ENCODE assay signal across 29 cellular contexts in the genomic region with DNA sequence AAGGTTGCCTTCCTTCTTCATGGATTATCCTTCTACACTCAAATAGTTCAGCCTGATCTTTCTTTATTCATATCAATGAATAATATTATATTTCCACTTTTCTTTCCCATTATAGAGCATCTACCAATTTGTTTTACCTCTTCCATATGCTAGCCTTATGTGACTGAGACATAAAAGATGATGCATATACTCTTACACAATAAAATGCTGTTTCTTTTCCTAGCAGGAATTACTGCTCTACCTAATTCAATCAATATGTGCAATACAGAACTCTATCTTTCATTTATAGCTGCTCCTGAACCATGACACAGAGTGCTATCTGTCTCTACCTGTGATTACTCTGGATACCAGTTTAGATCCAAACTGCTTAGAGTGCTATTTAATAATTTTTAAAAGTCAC.
"Had no signal": no experiment of that assay in that cellular context is flagged by ENCODE, and none has a peak within 500 bp of the region (broad histone marks: within the 10 kb centered on the region; RNA-seq: fewer than 3 reads in every experiment).

No MANE protein-coding gene starts in this region.

- H3K79me2 ChIP-seq: parathyroid adenoma had no signal

- H3K4me3 Mint-ChIP-seq: natural killer cell treated with Interleukin-12 subunit alpha and Interleukin-12 subunit beta and Interleukin-15 and Interleukin-18, amount 100 ng/mL, for 72 hours; nephron progenitor cell; neural crest cell; stimulated activated effector memory CD8-positive, alpha-beta T cell treated with anti-CD3 and anti-CD28 coated beads, Interleukin-12 subunit alpha, Interleukin-12 subunit beta, amount 100 ng/mL, for 72 hours; stimulated activated naive B cell treated with anti-CD40 and anti-IgM and Interleukin-4, amounts not matched to agents 10 μg/mL and 1 μg/mL and 100 μg/mL, for 72 hours; stimulated activated naive CD8-positive, alpha-beta T cell treated with anti-CD3 and anti-CD28 coated beads, Interleukin-15, Interleukin-2, amounts not matched to agents 100 ng/mL and 50 ng/mL, for 24 hours had no signal

- H3K4me1 Mint-ChIP-seq: nephron progenitor cell; neural crest cell; stimulated activated effector memory CD8-positive, alpha-beta T cell treated with anti-CD3 and anti-CD28 coated beads, Interleukin-12 subunit alpha, Interleukin-12 subunit beta, amount 100 ng/mL, for 72 hours; stimulated activated naive B cell treated with anti-CD40 and anti-IgM and Interleukin-4, amounts not matched to agents 10 μg/mL and 1 μg/mL and 100 μg/mL, for 72 hours had no signal

- H3K4me1 ChIP-seq: parathyroid adenoma, psoas muscle, right lobe of liver, stomach, thyroid gland, upper lobe of left lung, vagina had no signal

- H3K27ac ChIP-seq: neutrophil, ovary, parathyroid adenoma, psoas muscle, right lobe of liver, sigmoid colon, stomach, thoracic aorta, thyroid gland, upper lobe of left lung, vagina had no signal

- H3K36me3 Mint-ChIP-seq: natural killer cell treated with Interleukin-12 subunit alpha and Interleukin-12 subunit beta and Interleukin-15 and Interleukin-18, amount 100 ng/mL, for 72 hours; stimulated activated effector memory CD8-positive, alpha-beta T cell treated with anti-CD3 and anti-CD28 coated beads, Interleukin-12 subunit alpha, Interleukin-12 subunit beta, amount 100 ng/mL, for 72 hours; stimulated activated naive B cell treated with anti-CD40 and anti-IgM and Interleukin-4, amounts not matched to agents 10 μg/mL and 1 μg/mL and 100 μg/mL, for 72 hours had no signal

- H3K9ac ChIP-seq: parathyroid adenoma had no signal

- H3K27ac Mint-ChIP-seq: natural killer cell treated with Interleukin-12 subunit alpha and Interleukin-12 subunit beta and Interleukin-15 and Interleukin-18, amount 100 ng/mL, for 72 hours; nephron progenitor cell; progenitor cell of endocrine pancreas; stimulated activated effector memory CD8-positive, alpha-beta T cell treated with anti-CD3 and anti-CD28 coated beads, Interleukin-12 subunit alpha, Interleukin-12 subunit beta, amount 100 ng/mL, for 72 hours; stimulated activated naive B cell treated with anti-CD40 and anti-IgM and Interleukin-4, amounts not matched to agents 10 μg/mL and 1 μg/mL and 100 μg/mL, for 72 hours; stimulated activated naive CD8-positive, alpha-beta T cell treated with anti-CD3 and anti-CD28 coated beads, Interleukin-15, Interleukin-2, amounts not matched to agents 100 ng/mL and 50 ng/mL, for 24 hours had no signal

- H3K36me3 ChIP-seq: neutrophil, ovary, right lobe of liver, sigmoid colon, stomach, thoracic aorta, thyroid gland, tibial nerve, upper lobe of left lung, vagina had no signal

- H3K27me3 Mint-ChIP-seq: natural killer cell treated with Interleukin-12 subunit alpha and Interleukin-12 subunit beta and Interleukin-15 and Interleukin-18, amount 100 ng/mL, for 72 hours; progenitor cell of endocrine pancreas; stimulated activated naive B cell treated with anti-CD40 and anti-IgM and Interleukin-4, amounts not matched to agents 10 μg/mL and 1 μg/mL and 100 μg/mL, for 72 hours; stimulated activated naive CD8-positive, alpha-beta T cell treated with anti-CD3 and anti-CD28 coated beads, Interleukin-15, Interleukin-2, amounts not matched to agents 100 ng/mL and 50 ng/mL, for 24 hours had no signal

- H2AFZ ChIP-seq: parathyroid adenoma had no signal

- H3K27me3 ChIP-seq: neutrophil, ovary, right lobe of liver, sigmoid colon, stomach, thyroid gland, tibial nerve, upper lobe of left lung, vagina had no signal

- H3K9me3 ChIP-seq: neutrophil, ovary, psoas muscle, right lobe of liver, sigmoid colon, stomach, thoracic aorta, thyroid gland, tibial nerve, upper lobe of left lung, vagina had no signal

- H3K4me3 ChIP-seq: ovary, psoas muscle, right lobe of liver, sigmoid colon, stomach, thoracic aorta, thyroid gland, tibial nerve, upper lobe of left lung, vagina had no signal

- ATAC-seq: natural killer cell treated with Interleukin-12 subunit alpha and Interleukin-12 subunit beta and Interleukin-15 and Interleukin-18, amount 100 ng/mL, for 72 hours; psoas muscle; right cardiac atrium; right lobe of liver; stimulated activated effector memory CD8-positive, alpha-beta T cell treated with anti-CD3 and anti-CD28 coated beads, Interleukin-12 subunit alpha, Interleukin-12 subunit beta, amount 100 ng/mL, for 72 hours; stimulated activated naive B cell treated with anti-CD40 and anti-IgM and Interleukin-4, amounts not matched to agents 10 μg/mL and 1 μg/mL and 100 μg/mL, for 72 hours had no signal

- H3K9me3 Mint-ChIP-seq: nephron progenitor cell; neural crest cell; stimulated activated naive B cell treated with anti-CD40 and anti-IgM and Interleukin-4, amounts not matched to agents 10 μg/mL and 1 μg/mL and 100 μg/mL, for 72 hours had no signal

- DNase-seq: nephron progenitor cell; nucleus accumbens; ovary; posterior cingulate gyrus; psoas muscle; right cardiac atrium; right lobe of liver; sigmoid colon; small intestine; stimulated activated CD4-positive, alpha-beta T cell treated with anti-CD3 and anti-CD28 coated beads, Interleukin-15, amount 100 ng/mL, for 24 hours; stimulated activated CD4-positive, alpha-beta T cell treated with anti-CD3 and anti-CD28 coated beads, Interleukin-2, amount 100 ng/mL, for 24 hours; stimulated activated CD4-positive, alpha-beta T cell treated with anti-CD3 and anti-CD28 coated beads, Interleukin-2, amount 100 ng/mL, for 48 hours; stimulated activated CD4-positive, alpha-beta T cell treated with anti-CD3 and anti-CD28 coated beads, Interleukin-4, amount 100 ng/mL, for 24 hours; stimulated activated naive B cell treated with anti-CD40 and anti-IgM and Interleukin-4, amounts not matched to agents 10 μg/mL and 1 μg/mL and 100 μg/mL, for 72 hours; stimulated activated naive CD4-positive, alpha-beta T cell treated with Interleukin-2 at 50 U/mL for 16 hours; stomach; thyroid gland; trophoblast cell; upper lobe of left lung had no signal
